In the genomic region with DNA sequence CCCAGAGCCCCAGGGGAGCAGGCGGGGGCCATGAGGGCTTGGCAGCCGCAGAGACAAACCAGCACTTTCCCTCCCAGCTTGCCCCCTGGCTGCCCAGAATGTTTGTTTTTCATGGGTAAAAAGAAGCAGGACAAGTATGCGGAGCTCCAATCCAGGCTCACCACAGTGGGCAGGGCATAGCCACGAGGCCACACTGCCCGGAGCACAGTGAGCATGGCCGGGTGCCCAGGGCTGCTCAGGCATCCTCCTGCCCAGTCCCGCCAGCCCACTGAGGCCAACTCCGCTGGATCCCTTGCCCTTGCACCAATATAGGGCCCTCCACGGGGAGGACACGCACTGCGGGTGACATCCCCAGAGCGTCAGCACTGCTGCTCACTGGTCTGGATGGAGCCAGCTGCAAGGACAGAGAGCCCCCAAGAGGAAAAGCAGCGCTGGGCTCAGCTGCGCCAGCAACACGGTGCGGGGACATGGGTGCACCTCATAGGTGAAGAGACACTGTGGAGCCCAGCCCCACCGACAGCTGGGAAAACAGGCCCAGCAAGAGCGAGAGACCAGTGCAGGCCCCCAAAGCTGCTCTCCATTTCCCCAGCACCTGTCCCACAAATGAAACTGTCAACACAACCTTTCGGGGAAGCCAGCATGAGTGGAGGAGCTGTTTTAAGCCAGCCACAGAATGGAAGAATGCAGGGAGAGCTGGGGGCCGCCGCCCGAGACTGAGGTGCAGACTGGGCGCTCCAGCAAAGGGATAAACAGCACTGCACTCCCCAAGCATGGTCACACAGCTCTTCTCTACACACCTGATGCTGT, we compare ENCODE assay signal across 20 cellular contexts. TPM values are rescaled to one million over a fixed set of nuclear protein-coding genes. Genes with fewer than 3 reads are reported as not detected.
DNase-seq lines count a peak whose midpoint lies in the region; ATAC-seq and TF ChIP-seq lines count a peak whose summit lies in the region.
"Had no signal": no experiment of that assay in that cellular context is flagged by ENCODE, and none has a peak within 500 bp of the region (broad histone marks: within the 10 kb centered on the region; RNA-seq: fewer than 3 reads in every experiment).

No MANE protein-coding gene starts in this region.

- no peak overlapping the region for H3K4me3 ChIP-seq in tibial nerve
- H3K4me3 ChIP-seq in foreskin fibroblast (ENCODE audit: low read depth in 1 of 2, low read length in 2 of 2), result no peak overlapping the region
- H3K4me3 ChIP-seq: esophagus squamous epithelium, SJSA1 had no signal

- peak; percentile 72 for DNase-seq in Right ventricle myocardium inferior (ENCODE audit: missing footprints)
- DNase-seq in cardiac septum (ENCODE audit: low spot score), result no peak
- DNase-seq in mucosa of gallbladder (ENCODE audit: low spot score), result peak; percentile 45
- no peak for DNase-seq in tibial nerve (ENCODE audit: low spot score in 2 of 2)
- no peak for DNase-seq in foreskin fibroblast
- DNase-seq in NCI-H146 (lab: John Stamatoyannopoulos, UW), result no peak
- DNase-seq: 8988T; activated CD8-positive, alpha-beta memory T cell treated with anti-CD3 and anti-CD28 coated beads, Interleukin-2, amount 50 U/mL, for 48 hours; activated gamma-delta T cell treated with Interleukin-2 at 50 U/mL for 16 hours; DMS53; esophagus squamous epithelium; HCEC 1CT; Karpas-422; NCI-H1092 treated with DMSO at 0.1 percent for 48 hours; NCI-H69; occipital lobe; T-helper 9 cell had no signal

- H3K9me3 ChIP-seq in tibial nerve, result no peaks in the 10 kb centered on the region
- H3K9me3 ChIP-seq: esophagus squamous epithelium, SJSA1 had no signal

- no peaks in the 10 kb centered on the region for H3K36me3 ChIP-seq in tibial nerve
- H3K36me3 ChIP-seq: esophagus squamous epithelium, SJSA1 had no signal

- no peaks in the 10 kb centered on the region for H3K27me3 ChIP-seq in tibial nerve
- H3K27me3 ChIP-seq: esophagus squamous epithelium, SJSA1 had no signal

- peak in 1 of 2 donors; percentile 30 for TF ChIP-seq EP300 in tibial nerve (IDR thresholded peaks at IDR 0.05)

- H3K4me1 ChIP-seq in tibial nerve, result peaks cover 0 to 95% (median 42%) of the 10 kb centered on the region in 4 donors

- H3K27ac ChIP-seq in cingulate gyrus (ENCODE audit: low read depth, low read length) (peak overlapping the region; percentile 79), tibial nerve (peak overlapping the region in 3 of 4 donors; percentile 59 to 93 (median 90))
- H3K27ac ChIP-seq: SJSA1 had no signal

- intact Hi-C loops in Right ventricle myocardium inferior (cut with DNase I), result no loop called here
- intact Hi-C loops in cardiac septum (cut with DNase I), result no loop called here

- no peak for TF ChIP-seq POLR2A in tibial nerve (IDR thresholded peaks at IDR 0.05)

- TF ChIP-seq CTCF in tibial nerve (IDR thresholded peaks at IDR 0.05) (no peak), foreskin fibroblast (IDR thresholded peaks at IDR 0.05; ENCODE audit: low read depth, low read length) (no peak)

- ATAC-seq in Right ventricle myocardium inferior (peak; percentile 47), GM21717 (IDR thresholded peaks at IDR 0.05; ENCODE audit: unreplicated experiment) (no peak)

- WGBS in tibial nerve, 2 donors, result 50 to 70% methylated on average over 15 to 23 of the region's 23 CpGs

RNA-seq across cellular contexts. Expression of gene ARVCF, which starts 24.8 kb away (rescaled TPM):
- 30.5 TPM for total RNA-seq in Right ventricle myocardium inferior
- 46.8 TPM for total RNA-seq in cardiac septum
- 44.3 TPM for total RNA-seq in mucosa of gallbladder
- 10 to 100 TPM; 47.5 to 98.3 (median 80.6) TPM for total RNA-seq in tibial nerve

RNA-seq across cellular contexts. Expression of gene TANGO2, which starts 29.1 kb away (rescaled TPM):
- total RNA-seq in Right ventricle myocardium inferior (54.6 TPM), cardiac septum (84.5 TPM), mucosa of gallbladder (39.4 TPM), tibial nerve (10 to 100 TPM; 31.7 to 56.7 (median 39.0) TPM)

RNA-seq across cellular contexts. Expression of gene TXNRD2, which starts 50.2 kb away (rescaled TPM):
- total RNA-seq in Right ventricle myocardium inferior, result 40.9 TPM
- total RNA-seq in cardiac septum, result 33.3 TPM
- 26.9 TPM for total RNA-seq in mucosa of gallbladder
- total RNA-seq in tibial nerve, result 10 to 100 TPM; 34.8 to 40.6 (median 37.8) TPM

RNA-seq across cellular contexts. Expression of gene COMT, which starts 50.3 kb away (rescaled TPM):
- total RNA-seq in Right ventricle myocardium inferior (104 TPM), cardiac septum (97.1 TPM), mucosa of gallbladder (214 TPM), tibial nerve (100 to 1,000 TPM; 212 to 306 (median 240) TPM)

Comparison
In these comparisons a context has a peak if more than half of its experiments do, and no peak if none do; other contexts are left out.
1. DNase-seq: peak in Right ventricle myocardium inferior (single experiment) and mucosa of gallbladder (single experiment); none in cardiac septum (single experiment), tibial nerve (0 of 2), foreskin fibroblast (0 of 2) and NCI-H146 (single experiment).